ENCODE assay signal across 1 cellular context in genomic region chr6:27141013-27141412, GRCh38.
TF ChIP-seq lines count a peak whose summit lies in the region.

No MANE protein-coding gene starts in this region.

TF ChIP-seq in IMR-90, 13 proteins besides CTCF, POLR2A, EP300 and RAD21 (continued from another document):
- TF ChIP-seq MXI1 (IDR thresholded peaks at IDR 0.05; ENCODE audit: borderline replicate concordance, low read depth, low read length) (no peak), NFE2L2 (IDR thresholded peaks at IDR 0.05; ENCODE audit: low read depth, low read length) (no peak), SMC3 (IDR thresholded peaks at IDR 0.05; ENCODE audit: low read depth, low read length) (no peak), RFX5 (IDR thresholded peaks at IDR 0.05; ENCODE audit: low read depth, low read length) (no peak), USF2 (IDR thresholded peaks at IDR 0.05; ENCODE audit: low read depth, low read length) (no peak), CEBPB (IDR thresholded peaks at IDR 0.05; ENCODE audit: low read depth, low read length) (no peak), FOS (IDR thresholded peaks at IDR 0.05; ENCODE audit: low read depth, low read length) (no peak), BHLHE40 (IDR thresholded peaks at IDR 0.05; ENCODE audit: low read depth, low read length) (no peak), ELK1 (IDR thresholded peaks at IDR 0.05; ENCODE audit: borderline replicate concordance, low read depth, low read length) (no peak), MAZ (IDR thresholded peaks at IDR 0.05; ENCODE audit: borderline replicate concordance, low read depth, low read length) (no peak), CHD1 (IDR thresholded peaks at IDR 0.05; ENCODE audit: low read depth, low read length) (no peak)
